7 cellular contexts compared by ENCODE assay signal in the genomic region with DNA sequence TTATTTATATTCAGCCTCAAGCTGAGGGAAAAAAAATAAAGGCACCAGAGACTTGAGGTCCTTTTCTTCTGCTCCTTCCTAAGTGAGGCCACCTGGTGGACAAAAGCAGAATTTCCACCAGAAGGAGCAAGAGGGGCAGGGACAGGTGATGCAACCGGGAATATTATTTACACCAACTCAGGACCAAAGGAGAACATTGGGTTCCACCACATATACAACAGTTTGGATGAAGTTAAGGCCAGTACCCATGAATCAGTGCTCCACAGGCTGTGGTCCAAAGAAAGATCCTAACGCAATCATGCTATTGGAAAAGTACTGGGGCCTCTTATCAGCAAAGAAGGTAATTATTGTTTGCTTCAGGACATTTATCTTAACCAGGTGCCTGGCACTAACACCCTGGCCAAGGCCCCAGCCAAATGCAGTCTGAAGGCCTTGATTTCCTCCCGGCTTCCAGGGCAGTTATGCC. TPM values are rescaled to one million over a fixed set of nuclear protein-coding genes. Genes with fewer than 3 reads are reported as not detected.
DNase-seq lines count a peak whose midpoint lies in the region; ATAC-seq and TF ChIP-seq lines count a peak whose summit lies in the region.

No MANE protein-coding gene starts in this region.

- DNase-seq in NCI-H1105 (lab: John Stamatoyannopoulos, UW) (peak; percentile 58), body of pancreas (peak; percentile 88), iPS-NIHi7 (ENCODE audit: extremely low spot score) (peak; percentile 76)
- DNase-seq in T-helper 2 cell treated with Interferon-gamma antibody and Interleukin-4, amounts not matched to agents 5 μg/mL and 100 μg/mL, for 36 hours (ENCODE audit: low spot score) = peak; percentile 45
- peak; percentile 41 to 81 (median 45) for DNase-seq in stimulated activated CD4-positive, alpha-beta T cell treated with anti-CD3 and anti-CD28 coated beads, Interleukin-12 subunit alpha, Interleukin-12 subunit beta, amount 100 ng/mL, for 48 hours (ENCODE audit: low read depth in 2 of 3, low spot score in 1 of 3)

- no peaks in the 10 kb centered on the region for H3K36me3 ChIP-seq in body of pancreas (replicated peaks in 1 of 2; ENCODE audit: insufficient read depth in 1 of 2, low read depth in 2 of 2)

- TF ChIP-seq CTCF in GM12873 (IDR thresholded peaks at IDR 0.05; ENCODE audit: insufficient read depth, low read depth, low read length, missing control alignments) (peak; percentile 73), body of pancreas (IDR thresholded peaks at IDR 0.05) (peak; percentile 51 to 94 (median 90))

- intact Hi-C loops in body of pancreas (cut with DNase I) = no loop called here

- TF ChIP-seq POLR2A in body of pancreas (IDR thresholded peaks at IDR 0.05) = no peak

- peaks cover 2% of the 10 kb centered on the region for H3K27me3 Mint-ChIP-seq in T-helper 2 cell treated with Interferon-gamma antibody and Interleukin-4, amounts not matched to agents 5 μg/mL and 100 μg/mL, for 36 hours (ENCODE audit: low read depth)

- H3K4me3 Mint-ChIP-seq in T-helper 2 cell treated with Interferon-gamma antibody and Interleukin-4, amounts not matched to agents 5 μg/mL and 100 μg/mL, for 36 hours = peak overlapping the region; percentile 94

- no peaks in the 10 kb centered on the region for H3K9me3 ChIP-seq in body of pancreas

- H3K4me1 ChIP-seq in body of pancreas = peaks cover 68% of the 10 kb centered on the region

- WGBS in body of pancreas, 2 donors = 0 to 11% methylated on average over 3 of the region's 3 CpGs

- H3K36me3 Mint-ChIP-seq in T-helper 2 cell treated with Interferon-gamma antibody and Interleukin-4, amounts not matched to agents 5 μg/mL and 100 μg/mL, for 36 hours (ENCODE audit: low read depth) = peaks cover 27% of the 10 kb centered on the region

- H3K4me1 Mint-ChIP-seq in T-helper 2 cell treated with Interferon-gamma antibody and Interleukin-4, amounts not matched to agents 5 μg/mL and 100 μg/mL, for 36 hours (ENCODE audit: low read depth) = peaks cover 29% of the 10 kb centered on the region

- H3K4me3 ChIP-seq in body of pancreas = no peak overlapping the region

- peak overlapping the region; percentile 95 for H3K27ac Mint-ChIP-seq in T-helper 2 cell treated with Interferon-gamma antibody and Interleukin-4, amounts not matched to agents 5 μg/mL and 100 μg/mL, for 36 hours

- H3K9me3 Mint-ChIP-seq in T-helper 2 cell treated with Interferon-gamma antibody and Interleukin-4, amounts not matched to agents 5 μg/mL and 100 μg/mL, for 36 hours = no peaks in the 10 kb centered on the region

- H3K27me3 ChIP-seq in body of pancreas = no peaks in the 10 kb centered on the region

- peak; percentile 90 for ATAC-seq in body of pancreas
- no peak for ATAC-seq in HG03469 (IDR thresholded peaks at IDR 0.05; ENCODE audit: unreplicated experiment)

- peak overlapping the region; percentile 76 to 88 (median 86) for H3K27ac ChIP-seq in body of pancreas

RNA-seq across cellular contexts. Expression of gene TSC22D3, which starts 57.4 kb away (rescaled TPM):
- 100 to 1,000 TPM; 144 to 147 TPM for total RNA-seq in body of pancreas

RNA-seq across cellular contexts. Expression of gene NCBP2L, which starts 59.3 kb away (rescaled TPM):
- total RNA-seq in body of pancreas = not detected
